Comparison of ENCODE assay signal across 3 cellular contexts in genomic region chr15:55443141-55443540, GRCh38. TPM values are rescaled to one million over a fixed set of nuclear protein-coding genes. Genes with fewer than 3 reads are reported as not detected.
"Had no signal": no experiment of that assay in that cellular context is flagged by ENCODE, and none has a peak within 500 bp of the region (broad histone marks: within the 10 kb centered on the region; RNA-seq: fewer than 3 reads in every experiment).

No MANE protein-coding gene starts in this region.

RNA-seq across cellular contexts. Expression of gene PIERCE2, which starts 34.8 kb away (rescaled TPM):
- total RNA-seq: naive thymus-derived CD8-positive, alpha-beta T cell; natural killer cell treated with Interleukin-12 subunit alpha and Interleukin-12 subunit beta and Interleukin-15 and Interleukin-18, amount 100 ng/mL, for 72 hours had no signal
- polyA plus RNA-seq: smooth muscle cell had no signal
